ENCODE assay signal across 8 cellular contexts in the genomic region with DNA sequence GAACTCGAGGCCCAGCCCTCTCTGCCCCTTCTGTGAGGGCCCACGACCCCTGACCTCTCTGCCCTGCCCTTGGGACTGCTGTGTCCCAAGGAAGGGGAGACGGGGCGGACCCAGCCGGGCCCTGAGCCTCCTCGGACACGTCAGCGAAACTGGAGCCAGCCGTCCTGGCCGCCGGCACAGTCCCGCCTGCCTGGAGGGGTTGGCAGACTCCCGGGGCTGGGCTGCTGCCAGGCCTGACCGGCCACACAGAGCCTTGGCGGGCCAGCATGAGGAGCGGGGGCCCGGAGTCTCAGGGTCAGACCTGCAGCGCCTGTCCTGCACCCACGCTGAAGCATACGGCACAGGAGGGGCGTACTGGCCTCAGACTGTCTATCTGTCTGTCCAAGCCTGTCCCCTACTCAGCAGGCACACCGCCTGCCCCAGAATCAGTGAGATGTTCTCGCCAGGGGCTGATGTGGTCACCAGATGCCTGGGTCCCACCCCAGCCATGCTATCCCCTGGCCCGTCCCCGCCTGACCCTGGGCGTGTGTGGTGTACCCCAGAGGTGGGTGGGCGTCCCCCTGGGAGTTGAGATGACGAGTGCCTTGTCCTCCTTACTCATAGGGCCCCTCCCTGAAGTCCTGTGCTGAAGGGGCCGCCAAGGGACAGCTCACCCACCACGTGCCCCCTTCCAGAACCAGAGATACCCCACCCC. TPM values are rescaled to one million over a fixed set of nuclear protein-coding genes. Genes with fewer than 3 reads are reported as not detected.
A peak's percentile ranks its signal among the peaks of the same experiment; 100 is the strongest.
DNase-seq lines count a peak whose midpoint lies in the region; ATAC-seq and TF ChIP-seq lines count a peak whose summit lies in the region.

No MANE protein-coding gene starts in this region.

- TF ChIP-seq CTCF in body of pancreas (IDR thresholded peaks at IDR 0.05), result no peak
- TF ChIP-seq CTCF in sigmoid colon (IDR thresholded peaks at IDR 0.05), result no peak
- TF ChIP-seq CTCF in GM13977 (IDR thresholded peaks at IDR 0.05; ENCODE audit: extremely low read depth, insufficient read depth, missing control alignments), result no peak

- H3K27me3 ChIP-seq in body of pancreas, result no peaks in the 10 kb centered on the region
- H3K27me3 ChIP-seq in sigmoid colon, result no peaks in the 10 kb centered on the region

- intact Hi-C loops in body of pancreas (cut with DNase I) (no loop called here), sigmoid colon (cut with DNase I) (no loop called here)

- H3K36me3 Mint-ChIP-seq in stimulated activated effector memory CD8-positive, alpha-beta T cell treated with anti-CD3 and anti-CD28 coated beads, Interleukin-12 subunit alpha, Interleukin-12 subunit beta, amount 100 ng/mL, for 72 hours, result peaks cover 21% of the 10 kb centered on the region
- no peaks in the 10 kb centered on the region for H3K36me3 Mint-ChIP-seq in activated CD8-positive, alpha-beta memory T cell treated with anti-CD3 and anti-CD28 coated beads, Interleukin-2, amount 10 ng/mL, durations not matched to agents 7 days and 5 days

- 17 to 44% methylated on average over 1 to 30 of the region's 30 CpGs for WGBS in body of pancreas, 2 donors
- WGBS in sigmoid colon, 2 donors, result 77 to 86% methylated on average over 30 of the region's 30 CpGs

- H3K9me3 ChIP-seq in body of pancreas (no peaks in the 10 kb centered on the region), sigmoid colon (no peaks in the 10 kb centered on the region)

- H3K4me3 ChIP-seq in body of pancreas (no peak overlapping the region), sigmoid colon (peak overlapping the region in 2 of 4 donors; percentile 12 to 18)

- H3K4me3 Mint-ChIP-seq in stimulated activated effector memory CD8-positive, alpha-beta T cell treated with anti-CD3 and anti-CD28 coated beads, Interleukin-12 subunit alpha, Interleukin-12 subunit beta, amount 100 ng/mL, for 72 hours, result no peak overlapping the region
- no peak overlapping the region for H3K4me3 Mint-ChIP-seq in activated CD8-positive, alpha-beta memory T cell treated with anti-CD3 and anti-CD28 coated beads, Interleukin-2, amount 10 ng/mL, durations not matched to agents 7 days and 5 days

- no peak overlapping the region for H3K27ac Mint-ChIP-seq in stimulated activated effector memory CD8-positive, alpha-beta T cell treated with anti-CD3 and anti-CD28 coated beads, Interleukin-12 subunit alpha, Interleukin-12 subunit beta, amount 100 ng/mL, for 72 hours
- H3K27ac Mint-ChIP-seq in activated CD8-positive, alpha-beta memory T cell treated with anti-CD3 and anti-CD28 coated beads, Interleukin-2, amount 10 ng/mL, durations not matched to agents 7 days and 5 days, result no peak overlapping the region

- peaks cover 37% of the 10 kb centered on the region for H3K4me1 Mint-ChIP-seq in stimulated activated effector memory CD8-positive, alpha-beta T cell treated with anti-CD3 and anti-CD28 coated beads, Interleukin-12 subunit alpha, Interleukin-12 subunit beta, amount 100 ng/mL, for 72 hours
- H3K4me1 Mint-ChIP-seq in activated CD8-positive, alpha-beta memory T cell treated with anti-CD3 and anti-CD28 coated beads, Interleukin-2, amount 10 ng/mL, durations not matched to agents 7 days and 5 days, result peaks cover 5% of the 10 kb centered on the region

- DNase-seq in G401 (ENCODE audit: low spot score) (peak; percentile 81), body of pancreas (peak; percentile 90 to 97 (median 93)), iris pigment epithelial cell (ENCODE audit: low read depth) (peak; percentile 81), sigmoid colon (peak; percentile 97), GM13977 (ENCODE audit: low spot score) (no peak)
- DNase-seq in stimulated activated effector memory CD8-positive, alpha-beta T cell treated with anti-CD3 and anti-CD28 coated beads, Interleukin-12 subunit alpha, Interleukin-12 subunit beta, amount 100 ng/mL, for 72 hours (ENCODE audit: low spot score in 2 of 2), result no peak
- no peak for DNase-seq in activated CD8-positive, alpha-beta memory T cell treated with anti-CD3 and anti-CD28 coated beads, Interleukin-2, amount 10 ng/mL, durations not matched to agents 7 days and 5 days

- CTCF ChIA-PET in activated CD8-positive, alpha-beta memory T cell treated with anti-CD3 and anti-CD28 coated beads, Interleukin-2, amount 10 ng/mL, durations not matched to agents 7 days and 5 days (lab: Charles Lee), result no interaction called here

- H3K36me3 ChIP-seq in body of pancreas (replicated peaks in 1 of 2; ENCODE audit: insufficient read depth in 1 of 2, low read depth in 2 of 2) (no peaks in the 10 kb centered on the region), sigmoid colon (peaks cover 0 to 8% (median 0%) of the 10 kb centered on the region in 4 donors)

- peak; percentile 71 for ATAC-seq in body of pancreas
- no peak for ATAC-seq in stimulated activated effector memory CD8-positive, alpha-beta T cell treated with anti-CD3 and anti-CD28 coated beads, Interleukin-12 subunit alpha, Interleukin-12 subunit beta, amount 100 ng/mL, for 72 hours
- no peak for ATAC-seq in activated CD8-positive, alpha-beta memory T cell treated with anti-CD3 and anti-CD28 coated beads, Interleukin-2, amount 10 ng/mL, durations not matched to agents 7 days and 5 days
- no peak for ATAC-seq in HG02981 (IDR thresholded peaks at IDR 0.05; ENCODE audit: unreplicated experiment)

- H3K27me3 Mint-ChIP-seq in activated CD8-positive, alpha-beta memory T cell treated with anti-CD3 and anti-CD28 coated beads, Interleukin-2, amount 10 ng/mL, durations not matched to agents 7 days and 5 days, result no peaks in the 10 kb centered on the region

- peak; percentile 24 to 50 (median 45) for TF ChIP-seq POLR2A in body of pancreas (IDR thresholded peaks at IDR 0.05)
- TF ChIP-seq POLR2A in sigmoid colon (IDR thresholded peaks at IDR 0.05), result no peak

- H3K4me1 ChIP-seq in body of pancreas (peaks cover 71% of the 10 kb centered on the region), sigmoid colon (peaks cover 0 to 89% (median 80%) of the 10 kb centered on the region in 4 donors)

- no peaks in the 10 kb centered on the region for H3K9me3 Mint-ChIP-seq in stimulated activated effector memory CD8-positive, alpha-beta T cell treated with anti-CD3 and anti-CD28 coated beads, Interleukin-12 subunit alpha, Interleukin-12 subunit beta, amount 100 ng/mL, for 72 hours
- H3K9me3 Mint-ChIP-seq in activated CD8-positive, alpha-beta memory T cell treated with anti-CD3 and anti-CD28 coated beads, Interleukin-2, amount 10 ng/mL, durations not matched to agents 7 days and 5 days (ENCODE audit: low read depth), result no peaks in the 10 kb centered on the region

- peak overlapping the region; percentile 78 to 89 (median 86) for H3K27ac ChIP-seq in body of pancreas
- peak overlapping the region; percentile 82 to 97 (median 90) for H3K27ac ChIP-seq in sigmoid colon

- no peak for TF ChIP-seq EP300 in sigmoid colon (IDR thresholded peaks at IDR 0.05)

- in situ Hi-C loops in G401 (cut with HindIII; ENCODE audit: low sequenced_read_pairs) (no loop called here), GM13977 (cut with MboI; ENCODE audit: low pct_unique_long_range_greater_than_20kb, low sequenced_read_pairs, unreplicated experiment) (no loop called here)

RNA-seq across cellular contexts. Expression of gene VASN, which starts 4.6 kb away (rescaled TPM):
- total RNA-seq in G401 (2014; rRNA removed; shearing (Covaris generic)), result 9.9 and 14.4 TPM in 2 replicates
- total RNA-seq in body of pancreas (10 to 100 TPM; 14.3 to 22.1 TPM), sigmoid colon (10 to 100 TPM in 1 of 4 donors, 1 to 10 TPM in 3; 7.1 to 10.2 (median 8.3) TPM)
- 1 to 10 TPM in 2 of 3 donors, under 1 TPM in 1; 0.46 to 4.2 (median 2.4) TPM for polyA plus RNA-seq in sigmoid colon
- not detected for total RNA-seq in activated CD8-positive, alpha-beta memory T cell treated with anti-CD3 and anti-CD28 coated beads, Interleukin-2, amount 10 ng/mL, durations not matched to agents 7 days and 5 days

RNA-seq across cellular contexts. Expression of gene PAM16, which starts 25.2 kb away (rescaled TPM):
- total RNA-seq in G401 (2014; rRNA removed; shearing (Covaris generic)), result 68.3 and 83.9 TPM in 2 replicates
- total RNA-seq in body of pancreas (10 to 100 TPM; 25.9 to 27.7 TPM), sigmoid colon (10 to 100 TPM; 36.7 to 52.7 (median 43.6) TPM)
- 10 to 100 TPM; 36.0 to 57.0 (median 49.0) TPM for polyA plus RNA-seq in sigmoid colon
- total RNA-seq in activated CD8-positive, alpha-beta memory T cell treated with anti-CD3 and anti-CD28 coated beads, Interleukin-2, amount 10 ng/mL, durations not matched to agents 7 days and 5 days, result 10 to 100 TPM; 47.5 to 49.4 TPM

RNA-seq across cellular contexts. Expression of gene CORO7, which starts 40.1 kb away (rescaled TPM):
- total RNA-seq in G401 (2014; rRNA removed; shearing (Covaris generic)), result 34.2 and 39.5 TPM in 2 replicates
- total RNA-seq in body of pancreas (10 to 100 TPM; 13.2 to 48.8 TPM), sigmoid colon (10 to 100 TPM; 10.0 to 34.6 (median 19.1) TPM)
- 10 to 100 TPM; 10.8 to 43.4 (median 12.5) TPM for polyA plus RNA-seq in sigmoid colon
- 100 to 1,000 TPM; 142 to 246 TPM for total RNA-seq in activated CD8-positive, alpha-beta memory T cell treated with anti-CD3 and anti-CD28 coated beads, Interleukin-2, amount 10 ng/mL, durations not matched to agents 7 days and 5 days

RNA-seq across cellular contexts. Expression of gene DNAJA3, which starts 49.4 kb away (rescaled TPM):
- total RNA-seq in G401 (2014; rRNA removed; shearing (Covaris generic)), result 79.4 and 89.7 TPM in 2 replicates
- total RNA-seq in body of pancreas (10 to 100 TPM; 26.4 to 29.1 TPM), sigmoid colon (10 to 100 TPM; 41.3 to 47.4 (median 44.4) TPM)
- 10 to 100 TPM; 28.2 to 53.3 (median 35.6) TPM for polyA plus RNA-seq in sigmoid colon
- 10 to 100 TPM; 64.0 to 68.7 TPM for total RNA-seq in activated CD8-positive, alpha-beta memory T cell treated with anti-CD3 and anti-CD28 coated beads, Interleukin-2, amount 10 ng/mL, durations not matched to agents 7 days and 5 days

Comparison
In these comparisons a context has a peak if more than half of its experiments do, and no peak if none do; other contexts are left out.
1. DNase-seq: peak in G401 (single experiment), body of pancreas (4 of 4), iris pigment epithelial cell (single experiment) and sigmoid colon (single experiment); none in stimulated activated effector memory CD8-positive, alpha-beta T cell treated with anti-CD3 and anti-CD28 coated beads, Interleukin-12 subunit alpha, Interleukin-12 subunit beta, amount 100 ng/mL, for 72 hours (0 of 2), activated CD8-positive, alpha-beta memory T cell treated with anti-CD3 and anti-CD28 coated beads, Interleukin-2, amount 10 ng/mL, durations not matched to agents 7 days and 5 days (single experiment) and GM13977 (single experiment).
2. POLR2A ChIP-seq: peak in body of pancreas (3 of 3); none in sigmoid colon (0 of 2).
3. RNA of gene VASN, which starts 4.6 kb away (total RNA-seq): 14.3 to 22.1 TPM in body of pancreas, 9.9 to 14.4 TPM in G401 and 7.1 to 10.2 TPM in sigmoid colon; not detected in activated CD8-positive, alpha-beta memory T cell treated with anti-CD3 and anti-CD28 coated beads, Interleukin-2, amount 10 ng/mL, durations not matched to agents 7 days and 5 days; every median in the first group is over 4 times any median in the second.